ENCODE assay signal across 18 cellular contexts in the genomic region with DNA sequence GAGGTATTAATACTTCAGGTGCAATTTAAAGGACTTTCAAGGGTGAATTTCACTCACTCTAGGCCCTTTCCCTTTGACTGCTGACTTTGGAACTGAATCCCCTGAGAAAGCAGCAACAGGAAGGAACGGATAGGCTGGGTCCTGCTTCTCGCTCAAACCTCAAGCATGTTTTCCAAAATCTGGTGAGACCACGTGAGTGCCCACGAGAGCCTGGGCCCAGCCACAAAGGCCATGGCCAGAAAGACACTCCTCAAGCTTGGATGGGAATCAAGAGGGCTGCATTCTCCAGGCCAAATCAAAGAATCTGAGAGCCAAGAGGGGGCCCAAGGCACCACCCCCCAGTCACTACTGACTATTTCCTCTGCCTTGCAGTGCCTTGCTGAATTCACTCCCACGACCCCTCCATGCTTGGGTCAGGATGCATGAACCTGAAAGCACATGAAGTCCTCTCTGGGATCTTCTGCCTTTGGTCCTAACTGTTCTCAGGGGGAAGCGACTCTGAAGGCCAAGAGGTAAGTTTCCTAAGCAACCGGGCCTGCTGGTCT.
DNase-seq lines count a peak whose midpoint lies in the region; TF ChIP-seq lines count a peak whose summit lies in the region.
"Had no signal": no experiment of that assay in that cellular context is flagged by ENCODE, and none has a peak within 500 bp of the region (broad histone marks: within the 10 kb centered on the region; RNA-seq: fewer than 3 reads in every experiment).

No MANE protein-coding gene starts in this region.

- no peak overlapping the region for H3K56ac ChIP-seq in H9 (ENCODE audit: insufficient read length, low read depth, low read length)

- TF ChIP-seq CTCF in ascending aorta (IDR thresholded peaks at IDR 0.05) = no peak
- no peak for TF ChIP-seq CTCF in H9 (conservative IDR thresholded peaks at IDR 0.05)

- no peak overlapping the region for H2BK15ac ChIP-seq in H9 (ENCODE audit: low read depth, low read length)

- H3K79me2 ChIP-seq in trophoblast cell (ENCODE audit: control insufficient read depth, insufficient read depth, low read length, poor library complexity) (no peaks in the 10 kb centered on the region), H9 (ENCODE audit: insufficient read depth, low read length) (no peaks in the 10 kb centered on the region)

- H3K4me3 ChIP-seq in BLaER1 = no peak overlapping the region
- H3K4me3 ChIP-seq in ascending aorta = no peak overlapping the region
- no peak overlapping the region for H3K4me3 ChIP-seq in trophoblast cell (ENCODE audit: low read depth, low read length)
- H3K4me3 ChIP-seq: HAP-1 had no signal

- peak overlapping the region; percentile 21 for H3K27ac Mint-ChIP-seq in activated CD4-positive, alpha-beta memory T cell treated with anti-CD3 and anti-CD28 coated beads, Interleukin-2, amount 10 ng/mL, durations not matched to agents 7 days and 5 days
- H3K27ac Mint-ChIP-seq in activated CD4-positive, alpha-beta memory T cell treated with anti-CD3 and anti-CD28 coated beads for 36 hours = no peak overlapping the region
- no peak overlapping the region; a peak in 1 of 7 replicates for H3K27ac Mint-ChIP-seq in H9

- intact Hi-C loops in activated CD4-positive, alpha-beta memory T cell treated with anti-CD3 and anti-CD28 coated beads for 36 hours (cut with micrococcal nuclease) = no loop called here
- intact Hi-C loops in ascending aorta (cut with DNase I) = no loop called here

- no peak overlapping the region for H3T11ph ChIP-seq in H9 (ENCODE audit: low read length)

- no peak overlapping the region for H4K5ac ChIP-seq in H9 (ENCODE audit: insufficient read length, low read depth, low read length)

- no peaks in the 10 kb centered on the region for H3K23me2 ChIP-seq in H9 (ENCODE audit: insufficient read length, low read depth, low read length, poor library complexity, severe bottlenecking)

- H3K4me2 ChIP-seq in BLaER1 (peak overlapping the region; percentile 88), trophoblast cell (ENCODE audit: low read length) (no peak overlapping the region), H9 (ENCODE audit: insufficient read depth, insufficient read length, low read length) (no peak overlapping the region)

- peaks cover 19% of the 10 kb centered on the region for H3K36me3 ChIP-seq in BLaER1
- no peaks in the 10 kb centered on the region for H3K36me3 ChIP-seq in ascending aorta
- peaks cover 2 to 10% of the 10 kb centered on the region in 2 experiments for H3K36me3 ChIP-seq in trophoblast cell (ENCODE audit: control insufficient read depth in 1 of 2, insufficient read depth in 2 of 2, low read length in 2 of 2)
- H3K36me3 ChIP-seq: HAP-1 had no signal

- H3K27me3 ChIP-seq in BLaER1 = no peaks in the 10 kb centered on the region
- H3K27me3 ChIP-seq in ascending aorta = no peaks in the 10 kb centered on the region
- H3K27me3 ChIP-seq in trophoblast cell (ENCODE audit: insufficient read depth, low read length) = no peaks in the 10 kb centered on the region
- H3K27me3 ChIP-seq in H9 (ENCODE audit: insufficient read depth, low read length) = no peaks in the 10 kb centered on the region; the same call in 1 of the 2 replicates

- peaks cover 68% of the 10 kb centered on the region for H3K4me1 Mint-ChIP-seq in activated CD4-positive, alpha-beta memory T cell treated with anti-CD3 and anti-CD28 coated beads, Interleukin-2, amount 10 ng/mL, durations not matched to agents 7 days and 5 days
- peaks cover 63% of the 10 kb centered on the region for H3K4me1 Mint-ChIP-seq in activated CD4-positive, alpha-beta memory T cell treated with anti-CD3 and anti-CD28 coated beads for 36 hours (ENCODE audit: low read depth)
- peaks cover 20 to 31% of the 10 kb centered on the region in 2 experiments for H3K4me1 Mint-ChIP-seq in H9

- no peak overlapping the region for H2BK20ac ChIP-seq in H9 (ENCODE audit: low read depth, low read length, poor library complexity, severe bottlenecking)

- H3K14ac ChIP-seq in trophoblast cell (ENCODE audit: low read length) (no peak overlapping the region), H9 (ENCODE audit: insufficient read depth, low read length) (no peak overlapping the region; the same call in 1 of the 2 replicates)

- H3K9me3 Mint-ChIP-seq in activated CD4-positive, alpha-beta memory T cell treated with anti-CD3 and anti-CD28 coated beads, Interleukin-2, amount 10 ng/mL, durations not matched to agents 7 days and 5 days = no peaks in the 10 kb centered on the region
- no peaks in the 10 kb centered on the region for H3K9me3 Mint-ChIP-seq in activated CD4-positive, alpha-beta memory T cell treated with anti-CD3 and anti-CD28 coated beads for 36 hours
- H3K9me3 Mint-ChIP-seq in H9 = no peaks in the 10 kb centered on the region

- H2BK120ac ChIP-seq in trophoblast cell (ENCODE audit: insufficient read depth, low read length, poor library complexity) (no peak overlapping the region), H9 (ENCODE audit: low read depth, low read length, poor library complexity, severe bottlenecking) (no peak overlapping the region)

- H3K9me3 ChIP-seq in BLaER1 = no peaks in the 10 kb centered on the region
- no peaks in the 10 kb centered on the region for H3K9me3 ChIP-seq in ascending aorta
- no peaks in the 10 kb centered on the region for H3K9me3 ChIP-seq in trophoblast cell (ENCODE audit: insufficient read depth, low read depth, low read length)
- no peaks in the 10 kb centered on the region for H3K9me3 ChIP-seq in H9 (ENCODE audit: control insufficient read depth, low read depth, low read length)
- H3K9me3 ChIP-seq: HAP-1 had no signal

- no peak for DNase-seq in activated CD4-positive, alpha-beta memory T cell treated with anti-CD3 and anti-CD28 coated beads, Interleukin-2, amount 10 ng/mL, durations not matched to agents 7 days and 5 days
- no peak for DNase-seq in activated CD4-positive, alpha-beta memory T cell treated with anti-CD3 and anti-CD28 coated beads for 36 hours
- DNase-seq in ascending aorta (ENCODE audit: low spot score in 2 of 2) = no peak
- DNase-seq in trophoblast cell = no peak
- no peak for DNase-seq in NCI-H524 (lab: John Stamatoyannopoulos, UW)
- DNase-seq in H4 (ENCODE audit: low spot score) = no peak
- DNase-seq in H9 = no peak
- DNase-seq: 8988T, C1 segment of cervical spinal cord, COR-L47, DMS153, EL, Kasumi-1, NCI-H1105 treated with DMSO at 0.1 percent for 48 hours, NCI-H187, NCI-H446 treated with DMSO at 0.1 percent for 48 hours had no signal

- no peak overlapping the region for H4K8ac ChIP-seq in trophoblast cell (ENCODE audit: low read depth, low read length)
- H4K8ac ChIP-seq in H9 (replicated peaks; ENCODE audit: insufficient read length, low read depth, low read length) = no peak overlapping the region

- peaks cover 90% of the 10 kb centered on the region for H3K4me1 ChIP-seq in BLaER1
- H3K4me1 ChIP-seq in ascending aorta = peaks cover 8 to 29% of the 10 kb centered on the region in 2 donors
- H3K4me1 ChIP-seq in trophoblast cell (ENCODE audit: control insufficient read depth in 1 of 2, insufficient read depth in 2 of 2, low read length in 2 of 2) = peaks cover 3 to 10% of the 10 kb centered on the region in 2 experiments
- peaks cover 3% of the 10 kb centered on the region; the same call in 1 of the 2 replicates for H3K4me1 ChIP-seq in H9 (ENCODE audit: insufficient read depth, low read length)
- H3K4me1 ChIP-seq: HAP-1 had no signal

- no CpG with 5 or more reads among the region's 7 CpGs for WGBS in trophoblast cell (ENCODE audit: extremely low coverage, insufficient coverage, insufficient read length)
- no CpG with 5 or more reads among the region's 7 CpGs for WGBS in H9 (ENCODE audit: extremely low coverage, insufficient read length, low lambda C conversion rate)

- no peaks in the 10 kb centered on the region for H4K20me1 ChIP-seq in BLaER1
- H4K20me1 ChIP-seq in H9 (ENCODE audit: control insufficient read depth, insufficient read depth, insufficient read length) = no peaks in the 10 kb centered on the region

- H4K91ac ChIP-seq in trophoblast cell (ENCODE audit: low read depth, low read length) (no peak overlapping the region), H9 (ENCODE audit: insufficient read length, low read depth, low read length) (no peak overlapping the region)

- POLR2A ChIA-PET in activated CD4-positive, alpha-beta memory T cell treated with anti-CD3 and anti-CD28 coated beads, Interleukin-2, amount 10 ng/mL, durations not matched to agents 7 days and 5 days (lab: Charles Lee) = no interaction called here
- POLR2A ChIA-PET in activated CD4-positive, alpha-beta memory T cell treated with anti-CD3 and anti-CD28 coated beads for 36 hours (lab: Charles Lee) = no interaction called here

- H2AFZ ChIP-seq in trophoblast cell (ENCODE audit: insufficient read depth, low read length, poor library complexity) (no peak overlapping the region), H9 (ENCODE audit: low read length) (no peak overlapping the region)

- H2BK5ac ChIP-seq in trophoblast cell (ENCODE audit: low read depth, low read length, poor library complexity) (no peak overlapping the region), H9 (ENCODE audit: insufficient read length, low read length) (no peak overlapping the region)

- H3K79me1 ChIP-seq in trophoblast cell (ENCODE audit: low read length) (peaks cover 2% of the 10 kb centered on the region), H9 (ENCODE audit: insufficient read depth, low read depth, low read length, poor library complexity, severe bottlenecking) (no peaks in the 10 kb centered on the region)

- H3K27me3 Mint-ChIP-seq in activated CD4-positive, alpha-beta memory T cell treated with anti-CD3 and anti-CD28 coated beads, Interleukin-2, amount 10 ng/mL, durations not matched to agents 7 days and 5 days = no peaks in the 10 kb centered on the region
- no peaks in the 10 kb centered on the region for H3K27me3 Mint-ChIP-seq in activated CD4-positive, alpha-beta memory T cell treated with anti-CD3 and anti-CD28 coated beads for 36 hours
- H3K27me3 Mint-ChIP-seq in H9 (ENCODE audit: low read depth) = peaks cover 1% of the 10 kb centered on the region; the same call in 1 of the 2 replicates

- no peak overlapping the region for H3K4me3 Mint-ChIP-seq in activated CD4-positive, alpha-beta memory T cell treated with anti-CD3 and anti-CD28 coated beads, Interleukin-2, amount 10 ng/mL, durations not matched to agents 7 days and 5 days
- H3K4me3 Mint-ChIP-seq in activated CD4-positive, alpha-beta memory T cell treated with anti-CD3 and anti-CD28 coated beads for 36 hours = no peak overlapping the region
- H3K4me3 Mint-ChIP-seq in H9 = no peak overlapping the region

- no peak overlapping the region for H3K18ac ChIP-seq in trophoblast cell (ENCODE audit: low read length)
- H3K18ac ChIP-seq in H9 (ENCODE audit: insufficient read length, low read depth, low read length) = no peak overlapping the region

- H3K27ac ChIP-seq in BLaER1 = peak overlapping the region; percentile 66
- peak overlapping the region; percentile 72 to 73 for H3K27ac ChIP-seq in ascending aorta
- no peak overlapping the region for H3K27ac ChIP-seq in trophoblast cell (ENCODE audit: low read depth, low read length)
- no peak overlapping the region for H3K27ac ChIP-seq in H9 (ENCODE audit: insufficient read length, low read depth, low read length)

- no peak overlapping the region for H4K12ac ChIP-seq in trophoblast cell (ENCODE audit: low read depth, low read length)

- H3K36me3 Mint-ChIP-seq in activated CD4-positive, alpha-beta memory T cell treated with anti-CD3 and anti-CD28 coated beads, Interleukin-2, amount 10 ng/mL, durations not matched to agents 7 days and 5 days (ENCODE audit: low read depth) = peaks cover 69% of the 10 kb centered on the region
- peaks cover 46% of the 10 kb centered on the region for H3K36me3 Mint-ChIP-seq in activated CD4-positive, alpha-beta memory T cell treated with anti-CD3 and anti-CD28 coated beads for 36 hours
- no peaks in the 10 kb centered on the region for H3K36me3 Mint-ChIP-seq in H9 (ENCODE audit: insufficient read depth in 1 of 3, low read depth in 3 of 3)

- peak overlapping the region; percentile 15 for H2BK12ac ChIP-seq in trophoblast cell (ENCODE audit: low read length)
- H2BK12ac ChIP-seq in H9 (ENCODE audit: insufficient read length, low read depth, low read length) = no peak overlapping the region

- H2AK5ac ChIP-seq in trophoblast cell (ENCODE audit: low read length) = no peak overlapping the region
- H2AK5ac ChIP-seq in H9 (ENCODE audit: insufficient read length, low read length) = no peak overlapping the region

- H3K9ac ChIP-seq in BLaER1 (peak overlapping the region; percentile 35; the same call in 1 of the 2 replicates), trophoblast cell (ENCODE audit: low read length) (no peak overlapping the region), H9 (ENCODE audit: extremely low read depth, insufficient read length, low read length) (no peak overlapping the region)

- no peak overlapping the region for H3K4ac ChIP-seq in trophoblast cell (ENCODE audit: low read depth, low read length)
- no peak overlapping the region for H3K4ac ChIP-seq in H9 (ENCODE audit: low read depth, low read length)

- H3K23ac ChIP-seq in trophoblast cell (ENCODE audit: low read length) (no peak overlapping the region), H9 (ENCODE audit: insufficient read length, low read depth, low read length) (no peak overlapping the region)

- CTCF ChIA-PET in activated CD4-positive, alpha-beta memory T cell treated with anti-CD3 and anti-CD28 coated beads, Interleukin-2, amount 10 ng/mL, durations not matched to agents 7 days and 5 days (lab: Charles Lee) = interaction anchor here (1.1 kb wide), 1 partner anchor 11 kb away, joined by 4 read pairs; no protein-coding TSS in a partner anchor
- CTCF ChIA-PET in activated CD4-positive, alpha-beta memory T cell treated with anti-CD3 and anti-CD28 coated beads for 36 hours (lab: Charles Lee) = interaction anchor here (0.5 to 1.4 kb wide), 2 partner anchors 10 to 668 kb away, joined by 3 to 4 read pairs; no protein-coding TSS in a partner anchor

Comparison
In these comparisons a context has a peak if more than half of its experiments do, and no peak if none do; other contexts are left out.
1. H3K27ac ChIP-seq: peak in BLaER1 (single experiment) and ascending aorta (2 of 2); none in trophoblast cell (single experiment) and H9 (single experiment).